27 cellular contexts compared by ENCODE assay signal in the genomic region with DNA sequence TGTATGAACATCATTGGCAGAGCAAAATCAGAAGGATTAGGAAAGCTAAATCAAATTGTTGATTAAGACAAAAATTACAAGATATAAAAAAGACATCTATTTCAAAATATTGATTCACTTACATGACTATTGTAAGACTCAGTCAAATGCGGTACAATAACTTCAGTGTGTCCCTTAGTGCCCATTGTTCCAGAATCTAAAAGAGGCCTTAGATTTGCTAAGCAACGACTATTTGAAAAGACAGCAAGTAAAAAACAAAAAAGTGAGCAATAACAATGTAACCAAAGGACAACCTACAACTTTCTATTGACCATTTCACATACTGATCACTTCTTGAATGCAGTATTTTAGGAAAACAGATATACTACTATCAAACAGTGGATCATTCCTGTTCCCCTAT.
"Had no signal": no experiment of that assay in that cellular context is flagged by ENCODE, and none has a peak within 500 bp of the region (broad histone marks: within the 10 kb centered on the region; RNA-seq: fewer than 3 reads in every experiment).

No MANE protein-coding gene starts in this region.

- H3K4me1 ChIP-seq: Peyer's patch, SJSA1 had no signal

- H3K4me3 ChIP-seq: cardiac muscle cell, Peyer's patch, SJSA1 had no signal

- H3K27me3 ChIP-seq: brain microvascular endothelial cell, cardiac muscle cell, Peyer's patch, SJSA1 had no signal

- H3K27ac Mint-ChIP-seq: activated CD4-positive, alpha-beta memory T cell treated with anti-CD3 and anti-CD28 coated beads for 36 hours; activated CD4-positive, alpha-beta T cell treated with anti-CD3 and anti-CD28 coated beads, Interleukin-2, amount 10 ng/mL, durations not matched to agents 7 days and 5 days; activated naive CD4-positive, alpha-beta T cell treated with anti-CD3 and anti-CD28 coated beads for 36 hours; activated naive CD8-positive, alpha-beta T cell; T-helper 1 cell treated with Interleukin-12 subunit alpha and Interleukin-12 subunit beta and Interleukin-4 antibody, amounts not matched to agents 30 μg/mL and 1 μg/mL, for 36 hours had no signal

- H3K4me3 Mint-ChIP-seq: activated CD4-positive, alpha-beta memory T cell treated with anti-CD3 and anti-CD28 coated beads for 36 hours; activated naive CD4-positive, alpha-beta T cell treated with anti-CD3 and anti-CD28 coated beads for 36 hours; activated naive CD8-positive, alpha-beta T cell; activated T-cell treated with anti-CD3 and anti-CD28 coated beads, Interleukin-2, amount 50 U/mL, for 4 hours had no signal

- H3K27ac ChIP-seq: brain microvascular endothelial cell, cardiac muscle cell, Peyer's patch, RWPE1, SJSA1 had no signal

- H3K9me3 ChIP-seq: Peyer's patch, SJSA1 had no signal

- DNase-seq: activated CD4-positive, alpha-beta memory T cell treated with anti-CD3 and anti-CD28 coated beads for 36 hours; activated CD4-positive, alpha-beta T cell treated with anti-CD3 and anti-CD28 coated beads, Interleukin-2, amount 10 ng/mL, durations not matched to agents 7 days and 5 days; activated CD4-positive, CD25-positive, alpha-beta regulatory T cell; activated CD8-positive, alpha-beta memory T cell treated with anti-CD3 and anti-CD28 coated beads for 24 hours; activated gamma-delta T cell; activated naive CD4-positive, alpha-beta T cell treated with anti-CD3 and anti-CD28 coated beads for 36 hours; activated T-cell treated with anti-CD3 and anti-CD28 coated beads, Interleukin-2, amount 50 U/mL, for 4 hours; brain microvascular endothelial cell; cerebellar nuclear complex; Kasumi-1; NCI-H1105 treated with DMSO at 0.1 percent for 48 hours; NCI-H1436 treated with DMSO at 0.1 percent for 48 hours; NCI-H187; NCI-H2081; NCI-H510A treated with DMSO at 0.1 percent for 48 hours; NCI-H69; NK-92 treated with Interleukin-12 subunit alpha and Interleukin-12 subunit beta, amount 100 ng/mL, for 24 hours; OCI-M1; Peyer's patch; Right ventricle myocardium superior; T-helper 9 cell had no signal

- H3K27me3 Mint-ChIP-seq: activated CD4-positive, alpha-beta memory T cell treated with anti-CD3 and anti-CD28 coated beads for 36 hours; activated CD4-positive, alpha-beta T cell treated with anti-CD3 and anti-CD28 coated beads, Interleukin-2, amount 10 ng/mL, durations not matched to agents 7 days and 5 days; activated naive CD8-positive, alpha-beta T cell had no signal

- ATAC-seq: activated T-cell treated with anti-CD3 and anti-CD28 coated beads, Interleukin-2, amount 50 U/mL, for 4 hours; SK-N-SH treated with all-trans-retinoic acid at 6 μM for 48 hours had no signal
